ENCODE assay signal across 8 cellular contexts in the genomic region with DNA sequence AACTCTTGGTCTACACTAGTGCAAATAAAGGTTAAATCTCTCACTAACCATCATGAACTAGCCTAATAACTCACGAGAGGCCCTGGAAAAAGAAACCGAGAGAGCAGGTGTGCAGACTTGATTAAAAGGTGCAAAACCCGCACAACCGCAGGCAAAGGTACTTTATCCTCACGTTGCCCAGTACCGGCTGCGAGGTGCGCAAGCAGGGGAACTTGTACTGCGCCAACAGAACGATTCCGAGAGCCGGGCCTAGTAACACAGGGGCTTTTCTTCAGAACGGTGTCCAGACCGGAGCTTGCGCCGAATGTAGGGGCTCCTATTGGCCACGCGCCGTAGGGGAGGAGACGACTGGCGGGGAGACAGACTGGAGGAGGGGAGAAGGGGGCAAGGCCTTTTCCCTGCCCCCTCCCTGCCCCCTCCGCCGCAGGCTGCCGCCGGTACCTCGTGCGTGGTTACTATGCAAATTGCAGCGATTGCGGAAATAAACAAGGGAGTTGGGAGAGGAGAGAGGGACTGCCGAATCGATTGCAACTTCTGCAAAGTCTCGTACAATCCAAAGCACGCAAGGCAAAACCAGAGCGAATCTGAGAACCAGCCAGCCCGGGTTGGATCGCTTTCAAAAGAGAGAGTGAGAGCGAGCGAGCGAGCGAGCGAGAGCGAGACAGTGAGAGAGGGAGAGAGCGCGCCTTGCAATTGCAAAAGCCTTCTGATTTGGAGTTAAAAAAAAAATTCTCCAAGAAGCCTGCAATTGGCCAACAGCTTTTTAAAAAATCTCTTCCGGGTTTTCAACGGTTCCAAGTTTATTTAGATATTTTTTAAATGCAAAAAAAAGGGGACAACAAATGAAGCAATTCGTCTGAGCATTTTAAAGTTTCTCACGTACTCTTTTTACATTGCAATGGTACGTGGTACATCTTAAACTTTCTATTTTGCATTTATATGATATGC. TPM values are rescaled to one million over a fixed set of nuclear protein-coding genes. Genes with fewer than 3 reads are reported as not detected.
DNase-seq lines count a peak whose midpoint lies in the region; ATAC-seq and TF ChIP-seq lines count a peak whose summit lies in the region.

No MANE protein-coding gene starts in this region.

- H3K9me3 ChIP-seq in CD8-positive, alpha-beta T cell (ENCODE audit: low read length) = no peaks in the 10 kb centered on the region
- no peaks in the 10 kb centered on the region for H3K9me3 ChIP-seq in HUES48 (ENCODE audit: control insufficient read depth, insufficient read depth, low read length)

- peak; percentile 70 for ATAC-seq in CD8-positive, alpha-beta T cell
- peak; percentile 69 for ATAC-seq in GM21447 (IDR thresholded peaks at IDR 0.05; ENCODE audit: unreplicated experiment)

- peaks cover 47% of the 10 kb centered on the region for H3K4me1 Mint-ChIP-seq in CD8-positive, alpha-beta T cell (ENCODE audit: low read depth)

- peak; percentile 68 to 92 (median 82) for DNase-seq in CD8-positive, alpha-beta T cell
- DNase-seq in NOMO-1 treated with DMSO at 0.1 percent for 48 hours (lab: John Stamatoyannopoulos, UW; ENCODE audit: unreplicated experiment) (peak; percentile 96), activated T-cell treated with anti-CD3 and anti-CD28 coated beads for 24 hours (ENCODE audit: low read depth) (peak; percentile 60), epithelial cell of prostate (ENCODE audit: low read depth, low spot score) (no peak), mucosa of gallbladder (ENCODE audit: low spot score) (peak; percentile 86)
- DNase-seq in stimulated activated CD8-positive, alpha-beta memory T cell treated with anti-CD3 and anti-CD28 coated beads, Interleukin-4, amount 100 ng/mL, for 48 hours = peak; percentile 82

- no peaks in the 10 kb centered on the region for H3K27me3 ChIP-seq in CD8-positive, alpha-beta T cell (ENCODE audit: insufficient read depth, low read length)
- H3K27me3 ChIP-seq in HUES48 (ENCODE audit: control insufficient read depth, insufficient read depth, low read length) = peaks cover 59% of the 10 kb centered on the region

- POLR2A ChIA-PET in CD8-positive, alpha-beta T cell (lab: Charles Lee) = interaction anchor here (0.6 to 4.5 kb wide), 12 partner anchors 9 to 1544 kb away, joined by 3 to 66 read pairs (median 4); no protein-coding TSS in a partner anchor

- no peaks in the 10 kb centered on the region for H3K9me3 Mint-ChIP-seq in CD8-positive, alpha-beta T cell

- CTCF ChIA-PET in CD8-positive, alpha-beta T cell (lab: Charles Lee) = interaction anchor here (1.1 to 4.6 kb wide), 6 partner anchors 11 to 735 kb away, joined by 3 to 42 read pairs (median 5); no protein-coding TSS in a partner anchor

- intact Hi-C loops in CD8-positive, alpha-beta T cell (cut with DNase I, micrococcal nuclease) = loop anchor here (1.0 to 10.0 kb wide), 5 partner anchors 27 to 1358 kb away; a partner anchor contains a TSS

- peak overlapping the region; percentile 86 for H3K4me3 Mint-ChIP-seq in CD8-positive, alpha-beta T cell

- no peak for TF ChIP-seq CTCF in CD8-positive, alpha-beta T cell (IDR thresholded peaks at IDR 0.05)

- H3K36me3 ChIP-seq in CD8-positive, alpha-beta T cell (ENCODE audit: insufficient read depth, low read length) = no peaks in the 10 kb centered on the region
- H3K36me3 ChIP-seq in HUES48 (ENCODE audit: control insufficient read depth, insufficient read depth, low read length) = no peaks in the 10 kb centered on the region

- no peaks in the 10 kb centered on the region for H3K27me3 Mint-ChIP-seq in CD8-positive, alpha-beta T cell (ENCODE audit: low read depth)

- peak overlapping the region; percentile 74 for H3K4me3 ChIP-seq in CD8-positive, alpha-beta T cell (ENCODE audit: low read depth, low read length)
- peak overlapping the region; percentile 78 for H3K4me3 ChIP-seq in HUES48 (ENCODE audit: low read depth, low read length)

- peak overlapping the region; percentile 98 for H3K27ac Mint-ChIP-seq in CD8-positive, alpha-beta T cell

- peak overlapping the region; percentile 76 for H3K27ac ChIP-seq in CD8-positive, alpha-beta T cell (ENCODE audit: low read depth, low read length)
- H3K27ac ChIP-seq in HUES48 (ENCODE audit: low read depth, low read length) (peak overlapping the region; percentile 93), epithelial cell of prostate (peak overlapping the region; percentile 73)

- peak overlapping the region; percentile 68 for H3K9ac ChIP-seq in HUES48 (ENCODE audit: low read depth, low read length)

- H3K36me3 Mint-ChIP-seq in CD8-positive, alpha-beta T cell = peaks cover 6% of the 10 kb centered on the region

- H3K4me1 ChIP-seq in CD8-positive, alpha-beta T cell (ENCODE audit: insufficient read depth, low read length) = peaks cover 42% of the 10 kb centered on the region
- peaks cover 39% of the 10 kb centered on the region for H3K4me1 ChIP-seq in HUES48 (ENCODE audit: control insufficient read depth, insufficient read depth, low read length)

RNA-seq across cellular contexts. Expression of a gene that starts 5.4 kb away (rescaled TPM):
- 1 to 10 TPM; 5.3 to 6.7 TPM for total RNA-seq in CD8-positive, alpha-beta T cell
- total RNA-seq in mucosa of gallbladder = 82.8 TPM

Comparison
In these comparisons a context has a peak if more than half of its experiments do, and no peak if none do; other contexts are left out.
1. RNA of a gene that starts 5.4 kb away (total RNA-seq): 82.8 TPM in mucosa of gallbladder (single experiment); 5.3 to 6.7 TPM in CD8-positive, alpha-beta T cell; every median in the first group is over 10 times any median in the second.
2. Peak in every context shown above with its lines, with median percentiles within 50 percentile points of each other: H3K27ac ChIP-seq.